Comparison of ENCODE assay signal across 9 cellular contexts in the genomic region with DNA sequence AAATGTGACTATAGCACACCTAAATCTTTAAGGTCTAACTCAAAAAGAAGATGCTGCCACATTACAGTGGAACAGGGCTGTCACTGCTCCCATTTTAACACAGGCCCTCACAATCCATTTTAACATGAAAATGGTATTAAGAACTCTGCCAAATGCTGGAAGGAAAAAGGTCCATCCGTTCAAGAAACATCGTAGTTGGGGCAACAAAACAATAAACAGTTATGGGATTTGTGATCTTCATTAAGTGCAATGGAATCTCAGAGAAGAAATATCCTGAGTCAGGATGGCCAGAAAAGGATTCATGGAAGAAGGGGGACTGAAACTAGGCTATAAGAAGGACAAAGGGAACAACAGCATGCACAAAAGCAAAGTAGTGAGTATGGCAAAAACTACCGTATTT. TPM values are rescaled to one million over a fixed set of nuclear protein-coding genes. Genes with fewer than 3 reads are reported as not detected.
A peak's percentile ranks its signal among the peaks of the same experiment; 100 is the strongest.
DNase-seq lines count a peak whose midpoint lies in the region; ATAC-seq and TF ChIP-seq lines count a peak whose summit lies in the region.
"Had no signal": no experiment of that assay in that cellular context is flagged by ENCODE, and none has a peak within 500 bp of the region (broad histone marks: within the 10 kb centered on the region; RNA-seq: fewer than 3 reads in every experiment).

No MANE protein-coding gene starts in this region.

- TF ChIP-seq CTCF in foreskin keratinocyte (conservative IDR thresholded peaks at IDR 0.05), result no peak

- no peaks in the 10 kb centered on the region for H3K36me3 ChIP-seq in skeletal muscle tissue (ENCODE audit: control insufficient read depth in 3 of 3, insufficient read depth in 3 of 3, low read length in 3 of 3)

- no peaks in the 10 kb centered on the region for H3K27me3 Mint-ChIP-seq in activated CD4-positive, alpha-beta T cell treated with anti-CD3 and anti-CD28 coated beads for 36 hours
- H3K27me3 Mint-ChIP-seq in activated T-helper 1 cell treated with anti-CD3 and anti-CD28 coated beads, Interleukin-12 subunit alpha, Interleukin-12 subunit beta, Interleukin-2, Interleukin-4 antibody, amounts not matched to agents 30 ng/mL and 10 ng/mL and 1 ng/mL, durations not matched to agents 14 hours and 24 hours and 36 hours (ENCODE audit: insufficient read depth), result no peaks in the 10 kb centered on the region

- POLR2A ChIA-PET in activated CD4-positive, alpha-beta T cell treated with anti-CD3 and anti-CD28 coated beads for 36 hours (lab: Charles Lee), result no interaction called here

- H3K9ac ChIP-seq in skeletal muscle tissue (ENCODE audit: low read depth in 1 of 3, low read length in 3 of 3), result peak overlapping the region in 1 of 3 donors; percentile 38

- H3K9me3 ChIP-seq in skeletal muscle tissue (ENCODE audit: control insufficient read depth in 3 of 3, low read length in 3 of 3), result no peaks in the 10 kb centered on the region

- CTCF ChIA-PET in activated CD4-positive, alpha-beta T cell treated with anti-CD3 and anti-CD28 coated beads for 36 hours (lab: Charles Lee), result interaction anchor here (0.6 kb wide), 2 partner anchors 26 to 229 kb away, joined by 3 read pairs; no protein-coding TSS in a partner anchor

- DNase-seq in activated CD4-positive, alpha-beta T cell treated with anti-CD3 and anti-CD28 coated beads for 36 hours, result no peak
- DNase-seq in activated CD4-positive, alpha-beta T cell treated with anti-CD3 and anti-CD28 coated beads, Interleukin-2, amount 50 U/mL, for 1 hour, result no peak
- DNase-seq in activated T-helper 1 cell treated with anti-CD3 and anti-CD28 coated beads, Interleukin-12 subunit alpha, Interleukin-12 subunit beta, Interleukin-2, Interleukin-4 antibody, amounts not matched to agents 30 ng/mL and 10 ng/mL and 1 ng/mL, durations not matched to agents 14 hours and 24 hours and 36 hours (ENCODE audit: low spot score), result no peak
- DNase-seq in foreskin keratinocyte (no peak), cortex of kidney (lab: John Stamatoyannopoulos, UW) (no peak)
- DNase-seq in stimulated activated CD4-positive, alpha-beta T cell treated with anti-CD3 and anti-CD28 coated beads, Interleukin-2, amount 100 ng/mL, for 48 hours, result no peak
- DNase-seq: NCI-H187 had no signal

- peak overlapping the region; percentile 35 for H3K27ac Mint-ChIP-seq in activated CD4-positive, alpha-beta T cell treated with anti-CD3 and anti-CD28 coated beads for 36 hours
- H3K27ac Mint-ChIP-seq in activated T-helper 1 cell treated with anti-CD3 and anti-CD28 coated beads, Interleukin-12 subunit alpha, Interleukin-12 subunit beta, Interleukin-2, Interleukin-4 antibody, amounts not matched to agents 30 ng/mL and 10 ng/mL and 1 ng/mL, durations not matched to agents 14 hours and 24 hours and 36 hours, result peak overlapping the region; percentile 15

- intact Hi-C loops in activated CD4-positive, alpha-beta T cell treated with anti-CD3 and anti-CD28 coated beads for 36 hours (cut with DNase I, micrococcal nuclease), result no loop called here
- intact Hi-C loops in activated T-helper 1 cell treated with anti-CD3 and anti-CD28 coated beads, Interleukin-12 subunit alpha, Interleukin-12 subunit beta, Interleukin-2, Interleukin-4 antibody, amounts not matched to agents 30 ng/mL and 10 ng/mL and 1 ng/mL, durations not matched to agents 14 hours and 24 hours and 36 hours (cut with micrococcal nuclease), result no loop called here

- H3K4me1 Mint-ChIP-seq in activated CD4-positive, alpha-beta T cell treated with anti-CD3 and anti-CD28 coated beads for 36 hours, result peaks cover 63% of the 10 kb centered on the region
- peaks cover 61% of the 10 kb centered on the region for H3K4me1 Mint-ChIP-seq in activated T-helper 1 cell treated with anti-CD3 and anti-CD28 coated beads, Interleukin-12 subunit alpha, Interleukin-12 subunit beta, Interleukin-2, Interleukin-4 antibody, amounts not matched to agents 30 ng/mL and 10 ng/mL and 1 ng/mL, durations not matched to agents 14 hours and 24 hours and 36 hours (ENCODE audit: low read depth)

- H3K4me1 ChIP-seq in foreskin keratinocyte, result peaks cover 24% of the 10 kb centered on the region
- peaks cover 13 to 24% (median 20%) of the 10 kb centered on the region in 3 donors for H3K4me1 ChIP-seq in skeletal muscle tissue (ENCODE audit: control insufficient read depth in 3 of 3, insufficient read depth in 3 of 3, low read length in 3 of 3)

- H3K27ac ChIP-seq in foreskin keratinocyte (peak overlapping the region; percentile 23), skeletal muscle tissue (ENCODE audit: low read depth, low read length) (peak overlapping the region; percentile 63)

- H3K36me3 Mint-ChIP-seq in activated CD4-positive, alpha-beta T cell treated with anti-CD3 and anti-CD28 coated beads for 36 hours (ENCODE audit: low read depth), result peaks cover 39% of the 10 kb centered on the region
- peaks cover 39% of the 10 kb centered on the region for H3K36me3 Mint-ChIP-seq in activated T-helper 1 cell treated with anti-CD3 and anti-CD28 coated beads, Interleukin-12 subunit alpha, Interleukin-12 subunit beta, Interleukin-2, Interleukin-4 antibody, amounts not matched to agents 30 ng/mL and 10 ng/mL and 1 ng/mL, durations not matched to agents 14 hours and 24 hours and 36 hours (ENCODE audit: low read depth)

- no peaks in the 10 kb centered on the region for H3K9me3 Mint-ChIP-seq in activated CD4-positive, alpha-beta T cell treated with anti-CD3 and anti-CD28 coated beads for 36 hours (ENCODE audit: low read depth)
- no peaks in the 10 kb centered on the region for H3K9me3 Mint-ChIP-seq in activated T-helper 1 cell treated with anti-CD3 and anti-CD28 coated beads, Interleukin-12 subunit alpha, Interleukin-12 subunit beta, Interleukin-2, Interleukin-4 antibody, amounts not matched to agents 30 ng/mL and 10 ng/mL and 1 ng/mL, durations not matched to agents 14 hours and 24 hours and 36 hours

- no peak overlapping the region for H3K4me3 Mint-ChIP-seq in activated CD4-positive, alpha-beta T cell treated with anti-CD3 and anti-CD28 coated beads for 36 hours
- H3K4me3 Mint-ChIP-seq in activated T-helper 1 cell treated with anti-CD3 and anti-CD28 coated beads, Interleukin-12 subunit alpha, Interleukin-12 subunit beta, Interleukin-2, Interleukin-4 antibody, amounts not matched to agents 30 ng/mL and 10 ng/mL and 1 ng/mL, durations not matched to agents 14 hours and 24 hours and 36 hours, result peak overlapping the region; percentile 46

- H3K27me3 ChIP-seq in foreskin keratinocyte, result no peaks in the 10 kb centered on the region
- H3K27me3 ChIP-seq in skeletal muscle tissue (ENCODE audit: control insufficient read depth in 3 of 3, insufficient read depth in 3 of 3, low read length in 3 of 3), result no peaks in the 10 kb centered on the region

- no peak for ATAC-seq in activated CD4-positive, alpha-beta T cell treated with anti-CD3 and anti-CD28 coated beads for 36 hours
- ATAC-seq in foreskin keratinocyte (no peak), GM19324 (IDR thresholded peaks at IDR 0.05; ENCODE audit: low FRiP score, unreplicated experiment) (no peak)

- H3K4me3 ChIP-seq in skeletal muscle tissue (ENCODE audit: low read length in 3 of 3), result no peak overlapping the region

RNA-seq across cellular contexts. Expression of a gene that starts 6.6 kb away (rescaled TPM):
- total RNA-seq in activated CD4-positive, alpha-beta T cell treated with anti-CD3 and anti-CD28 coated beads for 36 hours, result 100 to 1,000 TPM; 164 to 226 TPM
- total RNA-seq in activated T-helper 1 cell treated with anti-CD3 and anti-CD28 coated beads, Interleukin-12 subunit alpha, Interleukin-12 subunit beta, Interleukin-2, Interleukin-4 antibody, amounts not matched to agents 30 ng/mL and 10 ng/mL and 1 ng/mL, durations not matched to agents 14 hours and 24 hours and 36 hours, result 184 and 190 TPM in 2 replicates
- total RNA-seq in foreskin keratinocyte, result 100 and 107 TPM in 2 replicates
- polyA plus RNA-seq in foreskin keratinocyte, result 25.8 and 29.6 TPM in 2 replicates
- 124 TPM for total RNA-seq in skeletal muscle tissue
